Comparison of ENCODE assay signal across 15 cellular contexts in genomic region chr7:105454058-105454739, GRCh38.
DNase-seq lines count a peak whose midpoint lies in the region; ATAC-seq, FAIRE-seq and TF ChIP-seq lines count a peak whose summit lies in the region.
"Had no signal": no experiment of that assay in that cellular context is flagged by ENCODE, and none has a peak within 500 bp of the region (broad histone marks: within the 10 kb centered on the region; RNA-seq: fewer than 3 reads in every experiment).

No MANE protein-coding gene starts in this region.

- H3K14ac ChIP-seq in mesenchymal stem cell (ENCODE audit: low read length in 2 of 2): no peak overlapping the region

- H3K4me2 ChIP-seq in mesenchymal stem cell (ENCODE audit: low read length, poor library complexity, severe bottlenecking): no peak overlapping the region

- TF ChIP-seq CTCF in bronchial epithelial cell (IDR thresholded peaks at IDR 0.05; ENCODE audit: insufficient read depth, low read length, severe bottlenecking): no peak

- H2BK12ac ChIP-seq in mesenchymal stem cell (ENCODE audit: low read length in 2 of 2): no peak overlapping the region

- ATAC-seq in GM21737 (IDR thresholded peaks at IDR 0.05; ENCODE audit: unreplicated experiment): no peak
- ATAC-seq in HG03565 (IDR thresholded peaks at IDR 0.05; ENCODE audit: unreplicated experiment): no peak
- ATAC-seq: gastrocnemius medialis, left ventricle myocardium superior had no signal

- no peak overlapping the region for H3K4ac ChIP-seq in mesenchymal stem cell (ENCODE audit: low read depth in 1 of 2, low read length in 2 of 2)

- H2BK15ac ChIP-seq in mesenchymal stem cell (ENCODE audit: low read depth, poor library complexity, severe bottlenecking): no peak overlapping the region

- no peak overlapping the region for H2BK120ac ChIP-seq in mesenchymal stem cell (ENCODE audit: low read depth, low read length)

- FAIRE-seq in bronchial epithelial cell (lab: Jason Lieb, UNC): no peak

- H3K4me3 ChIP-seq in bronchial epithelial cell (ENCODE audit: low read depth, low read length) (no peak overlapping the region), mesenchymal stem cell (ENCODE audit: insufficient read depth in 1 of 2, low read depth in 1 of 2, low read length in 2 of 2) (peak overlapping the region in 1 of 2 experiments; percentile 46)
- H3K4me3 ChIP-seq: gastrocnemius medialis had no signal

- no peak overlapping the region for H4K91ac ChIP-seq in mesenchymal stem cell (ENCODE audit: low read length)

- H3K4me1 ChIP-seq in mesenchymal stem cell (ENCODE audit: control insufficient read depth, insufficient read depth, low read depth, low read length): peaks cover 10% of the 10 kb centered on the region
- H3K4me1 ChIP-seq: gastrocnemius medialis, parathyroid adenoma had no signal

- H3K27me3 ChIP-seq in bronchial epithelial cell (ENCODE audit: control insufficient read depth, insufficient read depth, low read length) (no peaks in the 10 kb centered on the region), mesenchymal stem cell (ENCODE audit: control insufficient read depth in 1 of 2, insufficient read depth in 1 of 2, low read length in 2 of 2) (no peaks in the 10 kb centered on the region)
- H3K27me3 ChIP-seq: gastrocnemius medialis had no signal

- 100% methylated on average over 1 of the region's 3 CpGs for WGBS in mesenchymal stem cell

- peak overlapping the region; percentile 76 for H3K9ac ChIP-seq in mesenchymal stem cell (ENCODE audit: low read length)
- H3K9ac ChIP-seq: parathyroid adenoma had no signal

- no peak overlapping the region for H3K23ac ChIP-seq in mesenchymal stem cell (ENCODE audit: low read length in 2 of 2)

- peak; percentile 79 for DNase-seq in AG20443 (ENCODE audit: low spot score)
- peak; percentile 83 for DNase-seq in M059J (ENCODE audit: low read depth)
- peak; percentile 75 for DNase-seq in bronchial epithelial cell (ENCODE audit: low read depth)
- DNase-seq in mesenchymal stem cell: peak; percentile 41
- DNase-seq in activated effector memory CD4-positive, alpha-beta T cell treated with anti-CD3 and anti-CD28 coated beads, Interleukin-2, amount 50 U/mL, for 16 hours: no peak
- no peak for DNase-seq in GM19238 (ENCODE audit: insufficient read length, low spot score)
- DNase-seq: activated CD4-positive, CD25-positive, alpha-beta regulatory T cell treated with anti-CD3 and anti-CD28 coated beads, Interleukin-2, amount 50 U/mL, for 72 hours; CD4-positive, CD25-positive, alpha-beta regulatory T cell; gastrocnemius medialis; left ventricle myocardium superior; stimulated activated CD4-positive, alpha-beta T cell treated with anti-CD3 and anti-CD28 coated beads, Interleukin-2, amount 100 ng/mL, for 24 hours; stimulated activated naive CD4-positive, alpha-beta T cell treated with Interleukin-2 at 50 U/mL for 16 hours had no signal

- H4K8ac ChIP-seq in mesenchymal stem cell (ENCODE audit: low read length): no peak overlapping the region

- H3K9me3 ChIP-seq in mesenchymal stem cell (ENCODE audit: control insufficient read depth, low read length): no peaks in the 10 kb centered on the region
- H3K9me3 ChIP-seq: gastrocnemius medialis had no signal

- H3K27ac ChIP-seq in mesenchymal stem cell (ENCODE audit: low read length, poor library complexity, severe bottlenecking): peak overlapping the region; percentile 79
- H3K27ac ChIP-seq: gastrocnemius medialis, parathyroid adenoma had no signal

- no peak overlapping the region for H2AK5ac ChIP-seq in mesenchymal stem cell (ENCODE audit: low read length, severe bottlenecking)

- no peak overlapping the region for H2AFZ ChIP-seq in mesenchymal stem cell (ENCODE audit: low read depth, low read length)
- H2AFZ ChIP-seq: parathyroid adenoma had no signal

- peaks cover 2% of the 10 kb centered on the region for H3K36me3 ChIP-seq in bronchial epithelial cell (ENCODE audit: control insufficient read depth, insufficient read depth, low read length)
- H3K36me3 ChIP-seq in mesenchymal stem cell (ENCODE audit: control insufficient read depth in 1 of 2, insufficient read depth in 2 of 2, low read depth in 1 of 2, low read length in 2 of 2): peaks cover 7 to 25% of the 10 kb centered on the region in 2 experiments

- H3K79me1 ChIP-seq in mesenchymal stem cell (replicated peaks; ENCODE audit: low read length, poor library complexity, severe bottlenecking): peaks cover 2% of the 10 kb centered on the region

- no peak overlapping the region for H2BK5ac ChIP-seq in mesenchymal stem cell (ENCODE audit: low read depth, low read length, poor library complexity, severe bottlenecking)

- no peak overlapping the region for H3K18ac ChIP-seq in mesenchymal stem cell (ENCODE audit: low read depth in 1 of 2, low read length in 2 of 2)

Comparison
In these comparisons a context has a peak if more than half of its experiments do, and no peak if none do; other contexts are left out.
1. DNase-seq: peak in AG20443 (single experiment), M059J (single experiment), bronchial epithelial cell (single experiment) and mesenchymal stem cell (single experiment); none in activated effector memory CD4-positive, alpha-beta T cell treated with anti-CD3 and anti-CD28 coated beads, Interleukin-2, amount 50 U/mL, for 16 hours (single experiment) and GM19238 (single experiment).